Comparison of ENCODE assay signal across 27 cellular contexts in genomic region chr7:144982133-144982532, GRCh38.
"Had no signal": no experiment of that assay in that cellular context is flagged by ENCODE, and none has a peak within 500 bp of the region (broad histone marks: within the 10 kb centered on the region; RNA-seq: fewer than 3 reads in every experiment).

No MANE protein-coding gene starts in this region.

- H3K4me1 Mint-ChIP-seq: stimulated activated effector memory CD8-positive, alpha-beta T cell treated with anti-CD3 and anti-CD28 coated beads, Interleukin-12 subunit alpha, Interleukin-12 subunit beta, amount 100 ng/mL, for 72 hours; stimulated activated memory B cell treated with anti-CD40 and anti-IgM and Interleukin-4, amounts not matched to agents 10 μg/mL and 1 μg/mL and 100 μg/mL, for 72 hours; stimulated activated naive B cell treated with anti-CD40 and anti-IgM and Interleukin-4, amounts not matched to agents 10 μg/mL and 1 μg/mL and 100 μg/mL, for 72 hours; stimulated activated naive CD8-positive, alpha-beta T cell treated with anti-CD3 and anti-CD28 coated beads, Interleukin-15, amount 100 ng/mL, for 72 hours had no signal

- H3K4me3 ChIP-seq: stomach, suprapubic skin, testis, thoracic aorta, thyroid gland, tibial artery, tibial nerve, transverse colon, upper lobe of left lung, upper lobe of right lung, uterus had no signal

- H3K27ac Mint-ChIP-seq: stimulated activated effector memory CD8-positive, alpha-beta T cell treated with anti-CD3 and anti-CD28 coated beads, Interleukin-12 subunit alpha, Interleukin-12 subunit beta, amount 100 ng/mL, for 72 hours; stimulated activated memory B cell treated with anti-CD40 and anti-IgM and Interleukin-4, amounts not matched to agents 10 μg/mL and 1 μg/mL and 100 μg/mL, for 72 hours; stimulated activated naive B cell treated with anti-CD40 and anti-IgM and Interleukin-4, amounts not matched to agents 10 μg/mL and 1 μg/mL and 100 μg/mL, for 72 hours; stimulated activated naive CD8-positive, alpha-beta T cell treated with anti-CD3 and anti-CD28 coated beads, Interleukin-15, Interleukin-2, amounts not matched to agents 100 ng/mL and 50 ng/mL, for 24 hours; type B pancreatic cell had no signal

- H3K36me3 ChIP-seq: stomach, suprapubic skin, thoracic aorta, thyroid gland, tibial artery, tibial nerve, transverse colon, upper lobe of left lung, upper lobe of right lung, uterus had no signal

- H3K27me3 ChIP-seq: stomach, suprapubic skin, testis, thyroid gland, tibial artery, tibial nerve, transverse colon, upper lobe of left lung, upper lobe of right lung, uterus had no signal

- H3K4me3 Mint-ChIP-seq: stimulated activated effector memory CD8-positive, alpha-beta T cell treated with anti-CD3 and anti-CD28 coated beads, Interleukin-12 subunit alpha, Interleukin-12 subunit beta, amount 100 ng/mL, for 72 hours; stimulated activated memory B cell treated with anti-CD40 and anti-IgM and Interleukin-4, amounts not matched to agents 10 μg/mL and 1 μg/mL and 100 μg/mL, for 72 hours; stimulated activated naive B cell treated with anti-CD40 and anti-IgM and Interleukin-4, amounts not matched to agents 10 μg/mL and 1 μg/mL and 100 μg/mL, for 72 hours; stimulated activated naive CD8-positive, alpha-beta T cell treated with anti-CD3 and anti-CD28 coated beads, Interleukin-15, amount 100 ng/mL, for 72 hours; stimulated activated naive CD8-positive, alpha-beta T cell treated with anti-CD3 and anti-CD28 coated beads, Interleukin-15, Interleukin-2, amounts not matched to agents 100 ng/mL and 50 ng/mL, for 24 hours; type B pancreatic cell had no signal

- H3K9me3 Mint-ChIP-seq: stimulated activated effector memory CD8-positive, alpha-beta T cell treated with anti-CD3 and anti-CD28 coated beads, Interleukin-12 subunit alpha, Interleukin-12 subunit beta, amount 100 ng/mL, for 72 hours; stimulated activated naive CD8-positive, alpha-beta T cell treated with anti-CD3 and anti-CD28 coated beads, Interleukin-15, Interleukin-2, amounts not matched to agents 100 ng/mL and 50 ng/mL, for 24 hours; type B pancreatic cell had no signal

- H3K36me3 Mint-ChIP-seq: stimulated activated effector memory CD8-positive, alpha-beta T cell treated with anti-CD3 and anti-CD28 coated beads, Interleukin-12 subunit alpha, Interleukin-12 subunit beta, amount 100 ng/mL, for 72 hours; stimulated activated memory B cell treated with anti-CD40 and anti-IgM and Interleukin-4, amounts not matched to agents 10 μg/mL and 1 μg/mL and 100 μg/mL, for 72 hours; stimulated activated naive B cell treated with anti-CD40 and anti-IgM and Interleukin-4, amounts not matched to agents 10 μg/mL and 1 μg/mL and 100 μg/mL, for 72 hours; type B pancreatic cell had no signal

- H3K27ac ChIP-seq: stomach, suprapubic skin, testis, thoracic aorta, thyroid gland, tibial artery, tibial nerve, transverse colon, upper lobe of left lung, upper lobe of right lung, uterus had no signal

- DNase-seq: stimulated activated CD4-positive, alpha-beta T cell treated with anti-CD3 and anti-CD28 coated beads, Interleukin-2, amount 100 ng/mL, for 48 hours; stimulated activated CD4-positive, alpha-beta T cell treated with anti-CD3 and anti-CD28 coated beads, Interleukin-4, amount 100 ng/mL, for 1 hour; stimulated activated CD4-positive, alpha-beta T cell treated with anti-CD3 and anti-CD28 coated beads, Interleukin-4, amount 100 ng/mL, for 24 hours; stimulated activated CD4-positive, alpha-beta T cell treated with anti-CD3 and anti-CD28 coated beads, Interleukin-4, amount 100 ng/mL, for 4 hours; stimulated activated CD8-positive, alpha-beta memory T cell treated with anti-CD3 and anti-CD28 coated beads, Interleukin-4, amount 100 ng/mL, for 48 hours; stimulated activated naive B cell treated with anti-CD40 and anti-IgM and Interleukin-4, amounts not matched to agents 10 μg/mL and 1 μg/mL and 100 μg/mL, for 72 hours; stimulated activated naive CD4-positive, alpha-beta T cell; stimulated activated naive CD4-positive, alpha-beta T cell treated with Interleukin-2 at 50 U/mL for 16 hours; stimulated activated naive CD8-positive, alpha-beta T cell treated with anti-CD3 and anti-CD28 coated beads, Interleukin-15, amount 100 ng/mL, for 72 hours; stimulated activated naive CD8-positive, alpha-beta T cell treated with anti-CD3 and anti-CD28 coated beads, Interleukin-15, Interleukin-2, amounts not matched to agents 100 U/mL and 50 U/mL, for 24 hours; stomach; substantia nigra; testis; thyroid gland; tibial artery; transverse colon; trophoblast cell; upper lobe of left lung; upper lobe of right lung; uterus had no signal

- H3K9me3 ChIP-seq: stomach, suprapubic skin, testis, thoracic aorta, thyroid gland, tibial artery, tibial nerve, transverse colon, upper lobe of left lung, upper lobe of right lung, uterus had no signal

- H3K27me3 Mint-ChIP-seq: stimulated activated memory B cell treated with anti-CD40 and anti-IgM and Interleukin-4, amounts not matched to agents 10 μg/mL and 1 μg/mL and 100 μg/mL, for 72 hours; stimulated activated naive B cell treated with anti-CD40 and anti-IgM and Interleukin-4, amounts not matched to agents 10 μg/mL and 1 μg/mL and 100 μg/mL, for 72 hours; stimulated activated naive CD8-positive, alpha-beta T cell treated with anti-CD3 and anti-CD28 coated beads, Interleukin-15, amount 100 ng/mL, for 72 hours; stimulated activated naive CD8-positive, alpha-beta T cell treated with anti-CD3 and anti-CD28 coated beads, Interleukin-15, Interleukin-2, amounts not matched to agents 100 ng/mL and 50 ng/mL, for 24 hours; type B pancreatic cell had no signal

- H3K4me1 ChIP-seq: stomach, suprapubic skin, testis, thyroid gland, tibial artery, tibial nerve, transverse colon, upper lobe of left lung, upper lobe of right lung, uterus had no signal
